In the genomic region with DNA sequence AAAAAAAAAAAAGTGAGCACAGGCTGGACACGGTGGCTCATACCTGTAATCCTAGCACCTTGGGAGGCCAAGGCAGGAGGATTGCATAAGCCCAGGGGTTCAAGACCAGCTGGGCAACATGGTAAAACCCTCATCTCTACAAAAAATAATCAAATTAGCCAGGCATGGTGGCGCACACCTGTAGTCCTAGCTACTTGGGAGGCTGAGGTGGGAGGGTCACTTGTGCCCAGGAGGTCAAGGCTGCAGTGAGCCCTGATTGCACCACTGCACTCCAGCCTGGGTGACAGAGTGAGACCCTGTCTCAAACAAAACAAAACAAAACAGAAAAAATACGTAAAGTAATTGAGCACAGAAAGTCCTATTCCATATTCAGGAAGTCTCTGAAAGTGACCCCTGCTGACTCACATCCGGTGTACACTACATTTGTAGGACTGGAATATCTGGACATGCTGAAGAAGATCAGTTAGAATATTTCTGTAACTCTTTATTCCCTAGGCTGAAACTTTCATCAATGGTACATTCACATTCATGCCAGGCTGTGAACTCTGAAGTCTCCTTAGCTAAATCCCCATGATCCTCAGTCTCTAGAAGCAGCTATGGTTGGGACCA, we compare ENCODE assay signal across 19 cellular contexts.
DNase-seq lines count a peak whose midpoint lies in the region; ATAC-seq, FAIRE-seq and TF ChIP-seq lines count a peak whose summit lies in the region.
"Had no signal": no experiment of that assay in that cellular context is flagged by ENCODE, and none has a peak within 500 bp of the region (broad histone marks: within the 10 kb centered on the region; RNA-seq: fewer than 3 reads in every experiment).

No MANE protein-coding gene starts in this region.

- no peaks in the 10 kb centered on the region for H3K79me2 ChIP-seq in endothelial cell of umbilical vein (ENCODE audit: control insufficient read depth, insufficient read depth, low read length)

- CTCF ChIA-PET in Calu3 (lab: Charles Lee) (interaction anchor here (0.7 kb wide), 1 partner anchor 23 kb away, joined by 3 read pairs; no protein-coding TSS in a partner anchor), endothelial cell of umbilical vein (lab: Charles Lee) (interaction anchor here (0.6 to 1.4 kb wide), 3 partner anchors 9 to 192 kb away, joined by 3 to 4 read pairs (median 4); no protein-coding TSS in a partner anchor)

- no peaks in the 10 kb centered on the region for H3K36me3 ChIP-seq in endothelial cell of umbilical vein (ENCODE audit: control insufficient read depth in 2 of 2, extremely low read depth in 1 of 2, insufficient read depth in 2 of 2, low read length in 2 of 2)

- H3K4me3 ChIP-seq in endothelial cell of umbilical vein (replicated peaks in 1 of 3; ENCODE audit: insufficient read depth in 1 of 3, low read depth in 1 of 3, low read length in 3 of 3): no peak overlapping the region
- H3K4me3 ChIP-seq: gastrocnemius medialis, left ventricle myocardium inferior, vagina had no signal

- no peaks in the 10 kb centered on the region for H3K9me1 ChIP-seq in endothelial cell of umbilical vein (replicated peaks; ENCODE audit: control insufficient read depth, extremely low read depth, insufficient read depth, low read length)

- H3K4me1 Mint-ChIP-seq in Calu3 (ENCODE audit: low read depth, unreplicated experiment): peaks cover 42% of the 10 kb centered on the region
- H3K4me1 Mint-ChIP-seq: activated CD4-positive, alpha-beta memory T cell treated with anti-CD3 and anti-CD28 coated beads, Interleukin-2, amount 10 ng/mL, durations not matched to agents 7 days and 5 days; IgD-negative memory B cell had no signal

- DNase-seq in Calu3 (peak; percentile 39), RPMI7951 (ENCODE audit: low read depth) (peak; percentile 63), endothelial cell of umbilical vein (ENCODE audit: low read depth, low spot score) (peak; percentile 81), lung microvascular endothelial cell (ENCODE audit: low read depth in 2 of 2) (peak; percentile 34 to 83), HK-2 (ENCODE audit: unreplicated experiment) (no peak)
- no peak for DNase-seq in activated naive CD4-positive, alpha-beta T cell treated with Interleukin-2 at 50 U/mL for 16 hours
- DNase-seq: activated CD4-positive, alpha-beta memory T cell treated with anti-CD3 and anti-CD28 coated beads, Interleukin-2, amount 10 ng/mL, durations not matched to agents 7 days and 5 days; activated naive CD8-positive, alpha-beta T cell treated with anti-CD3 and anti-CD28 coated beads for 36 hours; activated T-cell treated with anti-CD3 and anti-CD28 coated beads, Interleukin-2, amount 50 U/mL, for 4 hours; gastrocnemius medialis; left ventricle myocardium inferior; NCI-H526; occipital lobe had no signal

- H3K36me3 Mint-ChIP-seq in Calu3 (ENCODE audit: insufficient read depth, unreplicated experiment): no peaks in the 10 kb centered on the region

- dilution Hi-C loops in endothelial cell of umbilical vein (cut with MboI; ENCODE audit: extremely low pct_ligation_motif_present, low sequenced_read_pairs): no loop called here

- no peak for TF ChIP-seq POLR2A in endothelial cell of umbilical vein (IDR thresholded peaks at IDR 0.05; ENCODE audit: low read depth, low read length)

- peak overlapping the region; percentile 62 for H3K9ac ChIP-seq in endothelial cell of umbilical vein (replicated peaks; ENCODE audit: extremely low read depth, insufficient read depth, low read length)

- peak overlapping the region; percentile 40 for H3K27ac Mint-ChIP-seq in Calu3 (ENCODE audit: unreplicated experiment)
- H3K27ac Mint-ChIP-seq: activated CD4-positive, alpha-beta memory T cell treated with anti-CD3 and anti-CD28 coated beads, Interleukin-2, amount 10 ng/mL, durations not matched to agents 7 days and 5 days; activated naive CD8-positive, alpha-beta T cell treated with anti-CD3 and anti-CD28 coated beads for 36 hours; IgD-negative memory B cell had no signal

- ATAC-seq in GM21825 (IDR thresholded peaks at IDR 0.05; ENCODE audit: unreplicated experiment) (no peak), HG03457 (IDR thresholded peaks at IDR 0.05; ENCODE audit: unreplicated experiment) (no peak)
- ATAC-seq: activated T-cell treated with anti-CD3 and anti-CD28 coated beads, Interleukin-2, amount 50 U/mL, for 4 hours; gastrocnemius medialis; sciatic nerve had no signal

- no peaks in the 10 kb centered on the region for H3K9me3 Mint-ChIP-seq in Calu3 (ENCODE audit: low read depth, unreplicated experiment)
- H3K9me3 Mint-ChIP-seq: activated CD4-positive, alpha-beta memory T cell treated with anti-CD3 and anti-CD28 coated beads, Interleukin-2, amount 10 ng/mL, durations not matched to agents 7 days and 5 days; activated T-cell treated with anti-CD3 and anti-CD28 coated beads, Interleukin-2, amount 50 U/mL, for 4 hours had no signal

- H3K4me3 Mint-ChIP-seq in Calu3 (ENCODE audit: low read depth, unreplicated experiment): no peak overlapping the region
- H3K4me3 Mint-ChIP-seq: activated CD4-positive, alpha-beta memory T cell treated with anti-CD3 and anti-CD28 coated beads, Interleukin-2, amount 10 ng/mL, durations not matched to agents 7 days and 5 days; activated naive CD8-positive, alpha-beta T cell treated with anti-CD3 and anti-CD28 coated beads for 36 hours; activated T-cell treated with anti-CD3 and anti-CD28 coated beads, Interleukin-2, amount 50 U/mL, for 4 hours; IgD-negative memory B cell had no signal

- H3K27me3 Mint-ChIP-seq in Calu3 (ENCODE audit: unreplicated experiment): no peaks in the 10 kb centered on the region
- H3K27me3 Mint-ChIP-seq: activated CD4-positive, alpha-beta memory T cell treated with anti-CD3 and anti-CD28 coated beads, Interleukin-2, amount 10 ng/mL, durations not matched to agents 7 days and 5 days; activated naive CD8-positive, alpha-beta T cell treated with anti-CD3 and anti-CD28 coated beads for 36 hours; IgD-negative memory B cell had no signal

- intact Hi-C loops in Calu3 (cut with micrococcal nuclease; ENCODE audit: unreplicated experiment) (no loop called here), endothelial cell of umbilical vein (cut with micrococcal nuclease) (no loop called here)

- peak overlapping the region; percentile 71 for H3K4me2 ChIP-seq in endothelial cell of umbilical vein (ENCODE audit: insufficient read depth, low read length)

- no peaks in the 10 kb centered on the region for H3K27me3 ChIP-seq in endothelial cell of umbilical vein (ENCODE audit: control insufficient read depth in 2 of 2, insufficient read depth in 2 of 2, low read length in 2 of 2)
- H3K27me3 ChIP-seq: gastrocnemius medialis, vagina had no signal

- H3K9me3 ChIP-seq in endothelial cell of umbilical vein (replicated peaks; ENCODE audit: control insufficient read depth, insufficient read depth, low read length): no peaks in the 10 kb centered on the region
- H3K9me3 ChIP-seq: gastrocnemius medialis, vagina had no signal

- no peak for TF ChIP-seq CTCF in Calu3 (IDR thresholded peaks at IDR 0.05; ENCODE audit: unreplicated experiment)
- no peak for TF ChIP-seq CTCF in endothelial cell of umbilical vein (IDR thresholded peaks at IDR 0.05; ENCODE audit: extremely low read depth in 1 of 2, insufficient read depth in 1 of 2, low read depth in 1 of 2, low read length in 2 of 2)

- H2AFZ ChIP-seq in endothelial cell of umbilical vein (ENCODE audit: low read depth, low read length): no peak overlapping the region

- peaks cover 21% of the 10 kb centered on the region for H3K4me1 ChIP-seq in endothelial cell of umbilical vein (ENCODE audit: control insufficient read depth, extremely low read depth, insufficient read depth, low read length)
- H3K4me1 ChIP-seq: gastrocnemius medialis, left ventricle myocardium inferior, vagina had no signal

- POLR2A ChIA-PET in endothelial cell of umbilical vein (lab: Charles Lee): interaction anchor here (0.7 kb wide), 1 partner anchor 20 kb away, joined by 4 read pairs; no protein-coding TSS in a partner anchor

- BruUV-seq in Calu3 (replicated peaks; lab: Mats Ljungman, UMichigan) (no TSS peak), endothelial cell of umbilical vein (replicated peaks; lab: Mats Ljungman, UMichigan) (no TSS peak)

- FAIRE-seq in endothelial cell of umbilical vein (lab: Jason Lieb, UNC): peak; percentile 89
- FAIRE-seq: GM12892 had no signal

- peak overlapping the region; percentile 87 for H3K27ac ChIP-seq in endothelial cell of umbilical vein (ENCODE audit: insufficient read depth, low read depth, low read length)
- H3K27ac ChIP-seq: gastrocnemius medialis, left ventricle myocardium inferior, vagina had no signal

- no peaks in the 10 kb centered on the region for H4K20me1 ChIP-seq in endothelial cell of umbilical vein (replicated peaks; ENCODE audit: control insufficient read depth, extremely low read depth, insufficient read depth, low read length)

TF ChIP-seq in endothelial cell of umbilical vein, 7 proteins besides CTCF, POLR2A, EP300 and RAD21:
- TF ChIP-seq MAX (IDR thresholded peaks at IDR 0.05; ENCODE audit: insufficient read depth, insufficient read length) (no peak), GATA2 (IDR thresholded peaks at IDR 0.05; ENCODE audit: insufficient read depth, insufficient read length, low read depth, low read length) (no peak), POLR2AphosphoS5 (IDR thresholded peaks at IDR 0.05; ENCODE audit: insufficient read depth, low read depth, low read length) (peak; percentile 68), EZH2 (IDR thresholded peaks at IDR 0.05; ENCODE audit: borderline replicate concordance, low read depth, low read length, severe bottlenecking) (no peak), MYC (IDR thresholded peaks at IDR 0.05; ENCODE audit: low read depth, low read length) (no peak), FOS (IDR thresholded peaks at IDR 0.05; ENCODE audit: borderline replicate concordance, insufficient read depth, low read length) (peak; percentile 77), JUN (IDR thresholded peaks at IDR 0.05; ENCODE audit: borderline replicate concordance, insufficient read depth, insufficient read length, low read depth) (peak; percentile 79)

Comparison
In these comparisons a context has a peak if more than half of its experiments do, and no peak if none do; other contexts are left out.
1. DNase-seq: peak in Calu3 (single experiment), RPMI7951 (single experiment), endothelial cell of umbilical vein (single experiment) and lung microvascular endothelial cell (2 of 2); none in HK-2 (single experiment) and activated naive CD4-positive, alpha-beta T cell treated with Interleukin-2 at 50 U/mL for 16 hours (single experiment).